ENCODE assay signal across 25 cellular contexts in the genomic region with DNA sequence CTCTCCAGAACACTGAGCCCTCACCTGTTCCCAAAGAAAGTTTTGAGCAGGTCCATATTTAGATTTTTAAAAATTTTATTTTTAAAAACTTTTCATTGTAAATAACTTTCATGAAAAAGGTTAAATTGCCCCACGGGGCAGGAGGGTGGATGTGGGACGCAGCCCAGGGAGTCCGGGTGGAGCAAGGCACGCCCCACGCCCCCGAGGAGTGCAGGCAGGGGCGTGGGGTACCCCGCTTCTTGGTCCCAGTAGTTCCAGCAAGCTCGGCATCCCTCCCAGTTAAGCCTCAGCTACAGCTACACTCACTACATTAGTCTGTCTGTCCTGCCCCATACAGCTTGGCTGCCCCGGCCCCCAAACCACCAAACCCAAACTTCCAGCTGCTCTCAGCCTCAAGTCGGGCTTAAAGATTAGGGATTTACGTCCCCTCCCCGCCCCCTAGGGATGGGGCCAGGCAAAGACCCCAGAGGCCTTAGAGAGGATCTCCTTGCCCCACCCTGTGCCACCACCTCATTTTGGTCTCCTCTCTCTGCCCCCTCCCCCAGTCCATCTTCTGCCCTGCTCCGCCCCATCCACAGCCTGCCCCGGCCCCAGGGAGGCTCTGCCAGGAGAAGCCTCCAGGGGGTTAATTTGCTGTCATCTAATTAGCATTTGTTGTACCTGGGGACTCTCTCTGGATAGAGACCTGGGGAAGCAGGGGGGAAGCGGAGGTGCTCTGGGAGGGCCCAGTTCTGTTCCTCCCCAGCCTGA. TPM values are rescaled to one million over a fixed set of nuclear protein-coding genes. Genes with fewer than 3 reads are reported as not detected.
A peak's percentile ranks its signal among the peaks of the same experiment; 100 is the strongest.
DNase-seq lines count a peak whose midpoint lies in the region; ATAC-seq, FAIRE-seq and TF ChIP-seq lines count a peak whose summit lies in the region.
"Had no signal": no experiment of that assay in that cellular context is flagged by ENCODE, and none has a peak within 500 bp of the region (broad histone marks: within the 10 kb centered on the region; RNA-seq: fewer than 3 reads in every experiment).

No MANE protein-coding gene starts in this region.

- no peak overlapping the region for H3K4me2 ChIP-seq in HepG2 (ENCODE audit: low read depth, low read length)

- CTCF ChIA-PET in HepG2 (lab: Yijun Ruan, JAX; ENCODE audit: low intra/inter-chr PET ratio, low total read pairs), result no interaction called here

- H3K79me2 ChIP-seq in HepG2 (ENCODE audit: insufficient read depth, low read length), result no peaks in the 10 kb centered on the region

- no peak for TF ChIP-seq EP300 in HepG2 (IDR thresholded peaks at IDR 0.05; ENCODE audit: low read depth in 2 of 2, low read length in 2 of 2)
- TF ChIP-seq EP300 in HepG2 (CRISPR knock-in tag; IDR thresholded peaks at IDR 0.05; ENCODE audit: borderline replicate concordance), result no peak
- no peak for TF ChIP-seq EP300 in tibial nerve (IDR thresholded peaks at IDR 0.05)
- TF ChIP-seq EP300 in suprapubic skin (IDR thresholded peaks at IDR 0.05), result no peak
- no peak for TF ChIP-seq EP300 in transverse colon (IDR thresholded peaks at IDR 0.05; ENCODE audit: low read depth)

- intact Hi-C loops in HepG2 (cut with micrococcal nuclease; ENCODE audit: unreplicated experiment) (no loop called here), transverse colon (cut with DNase I; ENCODE audit: low total_unique reads) (no loop called here)

- FAIRE-seq in HepG2 (lab: Jason Lieb, UNC), result no peak
- FAIRE-seq: islet of Langerhans had no signal

- TF ChIP-seq POLR2A in HepG2 (IDR thresholded peaks at IDR 0.05; ENCODE audit: insufficient read depth in 1 of 2, low read depth in 2 of 2, low read length in 2 of 2) (no peak), tibial nerve (IDR thresholded peaks at IDR 0.05) (no peak), suprapubic skin (IDR thresholded peaks at IDR 0.05) (no peak), transverse colon (IDR thresholded peaks at IDR 0.05) (no peak)

- no TSS peak for BruUV-seq in HepG2 (replicated peaks; lab: Mats Ljungman, UMichigan)

- WGBS in HepG2 (ENCODE audit: low lambda C conversion rate), result 88% methylated on average over 16 of the region's 16 CpGs
- 77 to 80% methylated on average over 16 of the region's 16 CpGs for WGBS in tibial nerve, 2 donors
- WGBS in suprapubic skin, result 67% methylated on average over 15 of the region's 16 CpGs
- WGBS in transverse colon (ENCODE audit: low coverage in 1 of 2), 2 donors, result 81% methylated on average over 16 of the region's 16 CpGs; no CpG with 5 or more reads in 1 of the 2 donors

- no peak for TF ChIP-seq CTCF in HepG2 (CRISPR knock-in tag; IDR thresholded peaks at IDR 0.05)
- TF ChIP-seq CTCF in tibial nerve (IDR thresholded peaks at IDR 0.05), result no peak
- TF ChIP-seq CTCF in suprapubic skin (IDR thresholded peaks at IDR 0.05), result no peak
- TF ChIP-seq CTCF in transverse colon (IDR thresholded peaks at IDR 0.05), result no peak

- no peak for TF ChIP-seq RAD21 in HepG2 (CRISPR knock-in tag; IDR thresholded peaks at IDR 0.05)

- POLR2A ChIA-PET in HepG2 (lab: Yijun Ruan, JAX), result interaction anchor here (0.6 kb wide), 1 partner anchor 70 kb away, joined by 3 read pairs; no protein-coding TSS in a partner anchor

- H3K4me3 ChIP-seq in NT2/D1 (ENCODE audit: insufficient read length, low read depth) (no peak overlapping the region), HepG2 (replicated peaks in 1 of 3; ENCODE audit: insufficient read depth in 1 of 3, low read depth in 2 of 3, low read length in 3 of 3) (no peak overlapping the region), tibial nerve (no peak overlapping the region), suprapubic skin (no peak overlapping the region), transverse colon (no peak overlapping the region)
- H3K4me3 ChIP-seq: breast epithelium, heart right ventricle, lung, uterus had no signal

- H3K27me3 ChIP-seq in NT2/D1 (ENCODE audit: insufficient read depth, insufficient read length), result peaks cover 98% of the 10 kb centered on the region
- peaks cover under 1 to 3% of the 10 kb centered on the region in 2 experiments for H3K27me3 ChIP-seq in HepG2 (ENCODE audit: control insufficient read depth in 1 of 2, insufficient read depth in 2 of 2, low read length in 2 of 2)
- peaks cover 2 to 95% of the 10 kb centered on the region in 2 donors for H3K27me3 ChIP-seq in tibial nerve
- peaks cover 77% of the 10 kb centered on the region for H3K27me3 ChIP-seq in suprapubic skin
- peaks cover 82% of the 10 kb centered on the region for H3K27me3 ChIP-seq in transverse colon

- H3K9ac ChIP-seq in NT2/D1 (ENCODE audit: insufficient read length, low read depth) (peak overlapping the region; percentile 69), HepG2 (ENCODE audit: insufficient read depth, low read depth, low read length) (no peak overlapping the region)

- H3K9me3 ChIP-seq in NT2/D1 (ENCODE audit: insufficient read depth, low read length) (no peaks in the 10 kb centered on the region), HepG2 (ENCODE audit: low read length) (no peaks in the 10 kb centered on the region), tibial nerve (no peaks in the 10 kb centered on the region), suprapubic skin (no peaks in the 10 kb centered on the region), transverse colon (no peaks in the 10 kb centered on the region)
- H3K9me3 ChIP-seq: BE2C, breast epithelium, heart right ventricle, uterus had no signal

- no peak overlapping the region for H3K27ac ChIP-seq in HepG2 (ENCODE audit: extremely low read length, insufficient read depth, low read length)
- H3K27ac ChIP-seq in tibial nerve, result no peak overlapping the region
- no peak overlapping the region for H3K27ac ChIP-seq in suprapubic skin
- no peak overlapping the region for H3K27ac ChIP-seq in transverse colon
- H3K27ac ChIP-seq: breast epithelium, heart right ventricle, uterus had no signal

- in situ Hi-C loops in HepG2 (cut with HindIII; ENCODE audit: extremely low pct_ligation_motif_present, low pct_unique_long_range_greater_than_20kb), result no loop called here
- in situ Hi-C loops in transverse colon (cut with MboI; ENCODE audit: low pct_ligation_motif_present in 1 of 4, low pct_unique_long_range_greater_than_20kb in 1 of 4, low sequenced_read_pairs in 3 of 4), result no loop called here

- H2AFZ ChIP-seq in HepG2 (ENCODE audit: low read length), result no peak overlapping the region

- no peaks in the 10 kb centered on the region for H4K20me1 ChIP-seq in HepG2 (ENCODE audit: insufficient read depth, low read length)

- H3K36me3 ChIP-seq in NT2/D1 (ENCODE audit: insufficient read depth, insufficient read length, low read length), result no peaks in the 10 kb centered on the region
- H3K36me3 ChIP-seq in HepG2 (replicated peaks in 1 of 2; ENCODE audit: control insufficient read depth in 1 of 2, insufficient read depth in 2 of 2, low read length in 2 of 2), result no peaks in the 10 kb centered on the region
- no peaks in the 10 kb centered on the region for H3K36me3 ChIP-seq in tibial nerve
- H3K36me3 ChIP-seq in suprapubic skin, result no peaks in the 10 kb centered on the region
- no peaks in the 10 kb centered on the region for H3K36me3 ChIP-seq in transverse colon
- H3K36me3 ChIP-seq: BE2C, breast epithelium, heart right ventricle, uterus had no signal

- DNase-seq in NCI-H1436 (lab: John Stamatoyannopoulos, UW) (peak; percentile 75), NCI-H1436 treated with DMSO at 0.1 percent for 48 hours (lab: John Stamatoyannopoulos, UW) (no peak), COR-L47 (lab: John Stamatoyannopoulos, UW) (peak; percentile 66), NT2/D1 (ENCODE audit: low read depth, low spot score) (no peak), HepG2 (ENCODE audit: low spot score) (no peak), tibial nerve (ENCODE audit: low spot score in 2 of 2) (no peak), suprapubic skin (ENCODE audit: low spot score in 2 of 2) (no peak), transverse colon (no peak)
- DNase-seq: activated CD4-positive, alpha-beta T cell treated with anti-CD3 and anti-CD28 coated beads, Interleukin-2, amount 50 U/mL, for 48 hours; activated T-cell treated with anti-CD3 and anti-CD28 coated beads, Interleukin-2, amount 50 U/mL, for 1 hour; BE2C; cortex of kidney; GDM1; GOT3; heart right ventricle; NCI-H1694 treated with DMSO at 0.1 percent for 48 hours; stimulated activated CD4-positive, alpha-beta T cell treated with anti-CD3 and anti-CD28 coated beads, Interleukin-4, amount 100 ng/mL, for 1 hour; T-cell; uterus had no signal

- ATAC-seq in HepG2, result no peak
- ATAC-seq: T-cell had no signal

- H3K4me1 ChIP-seq in NT2/D1 (ENCODE audit: insufficient read depth, insufficient read length), result peaks cover 44% of the 10 kb centered on the region
- H3K4me1 ChIP-seq in HepG2 (ENCODE audit: insufficient read depth, low read length), result peaks cover 91% of the 10 kb centered on the region
- peaks cover 3 to 43% (median 16%) of the 10 kb centered on the region in 4 donors for H3K4me1 ChIP-seq in tibial nerve
- H3K4me1 ChIP-seq in suprapubic skin, result peaks cover 34% of the 10 kb centered on the region
- H3K4me1 ChIP-seq in transverse colon, result peaks cover 0 to 30% (median 16%) of the 10 kb centered on the region in 4 donors
- H3K4me1 ChIP-seq: uterus had no signal

RNA-seq across cellular contexts. Expression of a gene that starts 4.6 kb away (rescaled TPM):
- 1.4 and 1.6 TPM in 2 replicates for total RNA-seq in HepG2 (2016; rRNA removed; fragmentation: Illumina TruSeq; extraction: Trizol)
- total RNA-seq in HepG2 (2016; cell fraction: cytosol; rRNA removed; fragmentation: Illumina TruSeq; extraction: Trizol; ENCODE audit: low read depth), result 0.09 and 0.30 TPM in 2 replicates
- total RNA-seq in HepG2 (2016; cell fraction: insoluble cytoplasmic fraction; rRNA removed; fragmentation: Illumina TruSeq; extraction: Trizol), result 1.4 and 1.9 TPM in 2 replicates
- 0.77 and 0.93 TPM in 2 replicates for total RNA-seq in HepG2 (2016; cell fraction: membrane; rRNA removed; fragmentation: Illumina TruSeq; extraction: Trizol)
- 0.94 and 1.3 TPM in 2 replicates for total RNA-seq in HepG2 (2016; cell fraction: nucleus; rRNA removed; fragmentation: Illumina TruSeq; extraction: Trizol)
- polyA plus RNA-seq in HepG2 (2011; rRNA removed), result 0.98 and 1.2 TPM in 2 replicates
- 0.82 and 1.5 TPM in 2 replicates for polyA plus RNA-seq in HepG2 (2011; cell fraction: cytosol; rRNA removed)
- polyA plus RNA-seq in HepG2 (2011; cell fraction: nucleus; rRNA removed), result 2.8 and 3.7 TPM in 2 replicates
- 0.66 and 0.96 TPM in 2 replicates for polyA plus RNA-seq in HepG2 (2012)
- 0.31 and 0.45 TPM in 2 replicates for polyA plus RNA-seq in HepG2 (2016; cell fraction: cytosol; fragmentation: Illumina TruSeq; extraction: Trizol; ENCODE audit: low read depth)
- 1.3 and 1.4 TPM in 2 replicates for polyA plus RNA-seq in HepG2 (2016; cell fraction: insoluble cytoplasmic fraction; fragmentation: Illumina TruSeq; extraction: Trizol; ENCODE audit: low read depth)
- 0.61 and 0.62 TPM in 2 replicates for polyA plus RNA-seq in HepG2 (2016; cell fraction: membrane; fragmentation: Illumina TruSeq; extraction: Trizol; ENCODE audit: low read depth)
- 2.0 and 2.1 TPM in 2 replicates for polyA plus RNA-seq in HepG2 (2016; cell fraction: nucleus; fragmentation: Illumina TruSeq; extraction: Trizol; ENCODE audit: insufficient read depth, low read depth)
- 0.05 and 1.5 TPM in 2 replicates for polyA minus RNA-seq in HepG2 (2011; rRNA and poly(A)+ RNA removed; ENCODE audit: low replicate concordance)
- polyA minus RNA-seq in HepG2 (2011; cell fraction: cytosol; rRNA and poly(A)+ RNA removed), result 0.35 and 0.40 TPM in 2 replicates
- polyA minus RNA-seq in HepG2 (2011; cell fraction: nucleus; rRNA and poly(A)+ RNA removed), result 0.37 and 0.52 TPM in 2 replicates
- total RNA-seq in tibial nerve, result not detected
- 1 to 10 TPM; 2.1 to 3.6 (median 2.9) TPM for total RNA-seq in suprapubic skin
- 1 to 10 TPM in 2 of 4 donors, under 1 TPM in 1, not detected in 1; 0.82 to 7.4 (median 1.9) TPM for total RNA-seq in transverse colon
- total RNA-seq: A172, heart right ventricle, MCF 10A had no signal

RNA-seq across cellular contexts. Expression of a gene that starts 32.9 kb away (rescaled TPM):
- 116 and 118 TPM in 2 replicates for total RNA-seq in HepG2 (2016; rRNA removed; fragmentation: Illumina TruSeq; extraction: Trizol)
- 32.5 and 33.1 TPM in 2 replicates for total RNA-seq in HepG2 (2016; cell fraction: cytosol; rRNA removed; fragmentation: Illumina TruSeq; extraction: Trizol; ENCODE audit: low read depth)
- total RNA-seq in HepG2 (2016; cell fraction: insoluble cytoplasmic fraction; rRNA removed; fragmentation: Illumina TruSeq; extraction: Trizol), result 112 and 113 TPM in 2 replicates
- total RNA-seq in HepG2 (2016; cell fraction: membrane; rRNA removed; fragmentation: Illumina TruSeq; extraction: Trizol), result 41.7 and 48.8 TPM in 2 replicates
- total RNA-seq in HepG2 (2016; cell fraction: nucleus; rRNA removed; fragmentation: Illumina TruSeq; extraction: Trizol), result 80.6 and 103 TPM in 2 replicates
- polyA plus RNA-seq in HepG2 (2011; rRNA removed), result 86.9 and 118 TPM in 2 replicates
- polyA plus RNA-seq in HepG2 (2011; cell fraction: cytosol; rRNA removed), result 65.5 and 68.0 TPM in 2 replicates
- 259 and 277 TPM in 2 replicates for polyA plus RNA-seq in HepG2 (2011; cell fraction: nucleus; rRNA removed)
- polyA plus RNA-seq in HepG2 (2012), result 100 and 124 TPM in 2 replicates
- 7.1 and 8.4 TPM in 2 replicates for polyA plus RNA-seq in HepG2 (2016; cell fraction: cytosol; fragmentation: Illumina TruSeq; extraction: Trizol; ENCODE audit: low read depth)
- 78.0 and 79.6 TPM in 2 replicates for polyA plus RNA-seq in HepG2 (2016; cell fraction: insoluble cytoplasmic fraction; fragmentation: Illumina TruSeq; extraction: Trizol; ENCODE audit: low read depth)
- 18.4 and 21.9 TPM in 2 replicates for polyA plus RNA-seq in HepG2 (2016; cell fraction: membrane; fragmentation: Illumina TruSeq; extraction: Trizol; ENCODE audit: low read depth)
- 147 and 170 TPM in 2 replicates for polyA plus RNA-seq in HepG2 (2016; cell fraction: nucleus; fragmentation: Illumina TruSeq; extraction: Trizol; ENCODE audit: insufficient read depth, low read depth)
- 144 and 202 TPM in 2 replicates for polyA minus RNA-seq in HepG2 (2011; rRNA and poly(A)+ RNA removed; ENCODE audit: low replicate concordance)
- 69.7 and 91.8 TPM in 2 replicates for polyA minus RNA-seq in HepG2 (2011; cell fraction: cytosol; rRNA and poly(A)+ RNA removed)
- polyA minus RNA-seq in HepG2 (2011; cell fraction: nucleus; rRNA and poly(A)+ RNA removed), result 113 and 132 TPM in 2 replicates
- 10 to 100 TPM; 51.7 to 87.3 (median 75.1) TPM for total RNA-seq in tibial nerve
- total RNA-seq in suprapubic skin, result 100 to 1,000 TPM in 1 of 4 donors, 10 to 100 TPM in 3; 67.4 to 108 (median 78.6) TPM
- total RNA-seq in transverse colon, result 100 to 1,000 TPM in 2 of 4 donors, 10 to 100 TPM in 2; 88.0 to 143 (median 105) TPM

RNA-seq across cellular contexts. Expression of a gene that starts 57.5 kb away (rescaled TPM):
- total RNA-seq in HepG2 (2016; rRNA removed; fragmentation: Illumina TruSeq; extraction: Trizol) (0.15 TPM in 1 of 2 replicates, not detected in the other), tibial nerve (not detected), suprapubic skin (not detected), transverse colon (under 1 TPM in 1 of 4 donors, not detected in 3; 0.40 TPM)
- not detected in 2 replicates for total RNA-seq in HepG2 (2016; cell fraction: cytosol; rRNA removed; fragmentation: Illumina TruSeq; extraction: Trizol; ENCODE audit: low read depth)
- total RNA-seq in HepG2 (2016; cell fraction: insoluble cytoplasmic fraction; rRNA removed; fragmentation: Illumina TruSeq; extraction: Trizol), result not detected in 2 replicates
- total RNA-seq in HepG2 (2016; cell fraction: membrane; rRNA removed; fragmentation: Illumina TruSeq; extraction: Trizol), result not detected in 2 replicates
- total RNA-seq in HepG2 (2016; cell fraction: nucleus; rRNA removed; fragmentation: Illumina TruSeq; extraction: Trizol), result not detected in 2 replicates
- 0.04 and 0.11 TPM in 2 replicates for polyA plus RNA-seq in HepG2 (2011; rRNA removed)
- polyA plus RNA-seq in HepG2 (2011; cell fraction: cytosol; rRNA removed), result not detected in 2 replicates
- 0.06 and 0.07 TPM in 2 replicates for polyA plus RNA-seq in HepG2 (2011; cell fraction: nucleus; rRNA removed)
- polyA plus RNA-seq in HepG2 (2012), result 0.17 and 1.1 TPM in 2 replicates
- not detected in 2 replicates for polyA plus RNA-seq in HepG2 (2016; cell fraction: cytosol; fragmentation: Illumina TruSeq; extraction: Trizol; ENCODE audit: low read depth)
- polyA plus RNA-seq in HepG2 (2016; cell fraction: insoluble cytoplasmic fraction; fragmentation: Illumina TruSeq; extraction: Trizol; ENCODE audit: low read depth), result 0.08 TPM in 1 of 2 replicates, not detected in the other
- not detected in 2 replicates for polyA plus RNA-seq in HepG2 (2016; cell fraction: membrane; fragmentation: Illumina TruSeq; extraction: Trizol; ENCODE audit: low read depth)
- polyA plus RNA-seq in HepG2 (2016; cell fraction: nucleus; fragmentation: Illumina TruSeq; extraction: Trizol; ENCODE audit: insufficient read depth, low read depth), result not detected in 2 replicates
- not detected in 2 replicates for polyA minus RNA-seq in HepG2 (2011; rRNA and poly(A)+ RNA removed; ENCODE audit: low replicate concordance)
- polyA minus RNA-seq in HepG2 (2011; cell fraction: cytosol; rRNA and poly(A)+ RNA removed), result 0.35 TPM in 1 of 2 replicates, not detected in the other
- polyA minus RNA-seq in HepG2 (2011; cell fraction: nucleus; rRNA and poly(A)+ RNA removed), result not detected in 2 replicates
- total RNA-seq: A172, breast epithelium, heart right ventricle, MCF 10A, skeletal muscle tissue, uterus had no signal

Comparison
In these comparisons a context has a peak if more than half of its experiments do, and no peak if none do; other contexts are left out.
1. DNase-seq: peak in NCI-H1436 (single experiment) and COR-L47 (single experiment); none in NCI-H1436 treated with DMSO at 0.1 percent for 48 hours (single experiment), NT2/D1 (single experiment), HepG2 (single experiment), tibial nerve (0 of 2), suprapubic skin (0 of 2) and transverse colon (single experiment).